22 cellular contexts compared by ENCODE assay signal in the genomic region with DNA sequence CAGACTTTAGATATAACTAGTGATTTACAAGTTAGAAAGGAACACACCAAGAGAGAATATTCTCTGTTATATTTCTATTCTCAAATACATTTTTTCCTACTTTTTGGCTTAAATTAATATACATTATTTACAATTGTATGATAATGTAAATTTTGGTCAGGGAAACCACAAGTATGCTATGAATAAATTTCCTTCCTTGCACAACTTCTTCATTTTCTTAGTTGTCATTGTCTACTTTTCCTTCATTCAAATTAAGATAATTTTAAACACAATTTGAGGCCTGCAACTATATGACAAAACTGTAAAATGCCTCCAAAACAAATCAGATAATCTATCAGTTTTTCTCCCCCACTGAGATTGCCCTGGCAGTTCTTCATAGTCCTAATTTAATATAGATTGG.
DNase-seq lines count a peak whose midpoint lies in the region; ATAC-seq and TF ChIP-seq lines count a peak whose summit lies in the region.
"Had no signal": no experiment of that assay in that cellular context is flagged by ENCODE, and none has a peak within 500 bp of the region (broad histone marks: within the 10 kb centered on the region; RNA-seq: fewer than 3 reads in every experiment).

No MANE protein-coding gene starts in this region.

- H3K4me1 Mint-ChIP-seq in Caco-2 (ENCODE audit: low read depth, unreplicated experiment) (peaks cover 37% of the 10 kb centered on the region), HFFc6 (ENCODE audit: low read depth) (peaks cover 60% of the 10 kb centered on the region), neural crest cell (peaks cover 28% of the 10 kb centered on the region)
- H3K4me1 Mint-ChIP-seq: activated CD8-positive, alpha-beta memory T cell treated with anti-CD3 and anti-CD28 coated beads, Interleukin-2, amount 10 ng/mL, durations not matched to agents 7 days and 5 days; activated naive CD4-positive, alpha-beta T cell treated with anti-CD3 and anti-CD28 coated beads, Interleukin-2, amount 50 U/mL, for 24 hours had no signal

- POLR2A ChIA-PET in Caco-2 (lab: Charles Lee): no interaction called here

- H3K27me3 Mint-ChIP-seq in Caco-2 (ENCODE audit: insufficient read depth, unreplicated experiment): no peaks in the 10 kb centered on the region
- H3K27me3 Mint-ChIP-seq in HFFc6 (ENCODE audit: insufficient read depth): no peaks in the 10 kb centered on the region
- H3K27me3 Mint-ChIP-seq in neural crest cell (ENCODE audit: low read depth): no peaks in the 10 kb centered on the region
- H3K27me3 Mint-ChIP-seq: activated CD8-positive, alpha-beta memory T cell treated with anti-CD3 and anti-CD28 coated beads, Interleukin-2, amount 10 ng/mL, durations not matched to agents 7 days and 5 days; activated naive CD4-positive, alpha-beta T cell treated with anti-CD3 and anti-CD28 coated beads, Interleukin-2, amount 50 U/mL, for 24 hours; effector memory CD8-positive, alpha-beta T cell had no signal

- H3K4me1 ChIP-seq in Caco-2: peaks cover 23% of the 10 kb centered on the region

- CTCF ChIA-PET in Caco-2 (lab: Charles Lee): no interaction called here

- H3K9me3 Mint-ChIP-seq in Caco-2 (ENCODE audit: unreplicated experiment) (peaks cover 3% of the 10 kb centered on the region), HFFc6 (peaks cover 19% of the 10 kb centered on the region), neural crest cell (peaks cover 5% of the 10 kb centered on the region)
- H3K9me3 Mint-ChIP-seq: activated naive CD4-positive, alpha-beta T cell treated with anti-CD3 and anti-CD28 coated beads, Interleukin-2, amount 50 U/mL, for 24 hours had no signal

- TSS peak; percentile 19 for BruUV-seq in Caco-2 (replicated peaks; lab: Mats Ljungman, UMichigan)

- no peaks in the 10 kb centered on the region for H3K27me3 ChIP-seq in Caco-2 (replicated peaks; ENCODE audit: control insufficient read depth, insufficient read depth, low read length)
- H3K27me3 ChIP-seq: ascending aorta, neutrophil had no signal

- TF ChIP-seq CTCF in Caco-2 (IDR thresholded peaks at IDR 0.05; ENCODE audit: insufficient read depth in 1 of 2, low read depth in 1 of 2, low read length in 1 of 2, severe bottlenecking in 1 of 2, unreplicated experiment in 1 of 2): no peak
- no peak for TF ChIP-seq CTCF in HFFc6 (IDR thresholded peaks at IDR 0.05)
- no peak for TF ChIP-seq CTCF in VCaP (conservative IDR thresholded peaks at IDR 0.05)
- no peak for TF ChIP-seq CTCF in neural crest cell (conservative IDR thresholded peaks at IDR 0.05)

- H3K27ac Mint-ChIP-seq in Caco-2 (ENCODE audit: unreplicated experiment): peak overlapping the region; percentile 30
- H3K27ac Mint-ChIP-seq in HFFc6: peak overlapping the region; percentile 57; the same call in 1 of the 2 replicates
- peak overlapping the region; percentile 66 for H3K27ac Mint-ChIP-seq in neural crest cell (ENCODE audit: unreplicated experiment)
- H3K27ac Mint-ChIP-seq: activated CD8-positive, alpha-beta memory T cell treated with anti-CD3 and anti-CD28 coated beads, Interleukin-2, amount 10 ng/mL, durations not matched to agents 7 days and 5 days; activated naive CD4-positive, alpha-beta T cell treated with anti-CD3 and anti-CD28 coated beads, Interleukin-2, amount 50 U/mL, for 24 hours; activated T-helper 1 cell treated with anti-CD3 and anti-CD28 coated beads, Interleukin-12 subunit alpha, Interleukin-12 subunit beta, Interleukin-2, Interleukin-4 antibody, amounts not matched to agents 30 ng/mL and 10 ng/mL and 1 ng/mL, durations not matched to agents 14 hours and 24 hours and 36 hours; effector memory CD8-positive, alpha-beta T cell had no signal

- H3K27ac ChIP-seq in VCaP: peak overlapping the region; percentile 59
- H3K27ac ChIP-seq: ascending aorta, neutrophil, RWPE1 had no signal

- peaks cover 9% of the 10 kb centered on the region; the same call in 1 of the 2 replicates for H3K9me3 ChIP-seq in Caco-2
- H3K9me3 ChIP-seq: ascending aorta, neutrophil had no signal

- no peak overlapping the region for H3K4me3 Mint-ChIP-seq in Caco-2 (ENCODE audit: unreplicated experiment)
- H3K4me3 Mint-ChIP-seq in HFFc6: 0 out of 2 replicates have a peak overlapping the region, but pooled peaks have one; percentile 11
- no peak overlapping the region for H3K4me3 Mint-ChIP-seq in neural crest cell
- H3K4me3 Mint-ChIP-seq: activated CD8-positive, alpha-beta memory T cell treated with anti-CD3 and anti-CD28 coated beads, Interleukin-2, amount 10 ng/mL, durations not matched to agents 7 days and 5 days; activated naive CD4-positive, alpha-beta T cell treated with anti-CD3 and anti-CD28 coated beads, Interleukin-2, amount 50 U/mL, for 24 hours; activated T-helper 1 cell treated with anti-CD3 and anti-CD28 coated beads, Interleukin-12 subunit alpha, Interleukin-12 subunit beta, Interleukin-2, Interleukin-4 antibody, amounts not matched to agents 30 ng/mL and 10 ng/mL and 1 ng/mL, durations not matched to agents 14 hours and 24 hours and 36 hours; effector memory CD8-positive, alpha-beta T cell had no signal

- ATAC-seq in GM18502 (IDR thresholded peaks at IDR 0.05; ENCODE audit: poor library complexity, unreplicated experiment): no peak
- no peak for ATAC-seq in stimulated activated naive CD8-positive, alpha-beta T cell treated with anti-CD3 and anti-CD28 coated beads, Interleukin-15, Interleukin-2, amounts not matched to agents 100 U/mL and 50 U/mL, for 24 hours
- ATAC-seq: activated CD8-positive, alpha-beta memory T cell treated with anti-CD3 and anti-CD28 coated beads, Interleukin-2, amount 10 ng/mL, durations not matched to agents 7 days and 5 days; effector memory CD8-positive, alpha-beta T cell had no signal

- H3K36me3 ChIP-seq in Caco-2 (ENCODE audit: control insufficient read depth, insufficient read depth, low read length): no peaks in the 10 kb centered on the region
- H3K36me3 ChIP-seq: ascending aorta, neutrophil had no signal

- no peaks in the 10 kb centered on the region for H3K36me3 Mint-ChIP-seq in Caco-2 (ENCODE audit: insufficient read depth, unreplicated experiment)
- H3K36me3 Mint-ChIP-seq in HFFc6 (ENCODE audit: low read depth): peaks cover 36% of the 10 kb centered on the region
- peaks cover 24% of the 10 kb centered on the region for H3K36me3 Mint-ChIP-seq in neural crest cell (ENCODE audit: low read depth)
- H3K36me3 Mint-ChIP-seq: activated CD8-positive, alpha-beta memory T cell treated with anti-CD3 and anti-CD28 coated beads, Interleukin-2, amount 10 ng/mL, durations not matched to agents 7 days and 5 days; activated naive CD4-positive, alpha-beta T cell treated with anti-CD3 and anti-CD28 coated beads, Interleukin-2, amount 50 U/mL, for 24 hours had no signal

- H3K4me3 ChIP-seq in Caco-2 (ENCODE audit: low read depth, low read length): no peak overlapping the region
- H3K4me3 ChIP-seq: ascending aorta had no signal

- intact Hi-C loops in Caco-2 (cut with micrococcal nuclease; ENCODE audit: unreplicated experiment): loop anchor here (2.0 kb wide), 1 partner anchor 21 kb away; no protein-coding TSS in a partner anchor

- DNase-seq in Caco-2 (no peak), HFFc6 (no peak), neural crest cell (ENCODE audit: low read depth, low spot score) (no peak), SHP77 treated with DMSO at 0.1 percent for 48 hours (lab: John Stamatoyannopoulos, UW) (no peak), NCI-H2107 treated with DMSO at 0.1 percent for 48 hours (lab: John Stamatoyannopoulos, UW; ENCODE audit: unreplicated experiment) (no peak)
- no peak for DNase-seq in stimulated activated naive CD8-positive, alpha-beta T cell treated with anti-CD3 and anti-CD28 coated beads, Interleukin-15, Interleukin-2, amounts not matched to agents 100 U/mL and 50 U/mL, for 24 hours
- DNase-seq: activated CD4-positive, alpha-beta T cell treated with anti-CD3 and anti-CD28 coated beads for 4 hours; activated CD8-positive, alpha-beta memory T cell treated with anti-CD3 and anti-CD28 coated beads, Interleukin-2, amount 10 ng/mL, durations not matched to agents 7 days and 5 days; effector memory CD8-positive, alpha-beta T cell; EL; GOT3; NCI-H1092 treated with DMSO at 0.1 percent for 48 hours; NCI-H2029; NCI-H446 treated with DMSO at 0.1 percent for 48 hours; substantia nigra had no signal
